9 cellular contexts compared by ENCODE assay signal in the genomic region with DNA sequence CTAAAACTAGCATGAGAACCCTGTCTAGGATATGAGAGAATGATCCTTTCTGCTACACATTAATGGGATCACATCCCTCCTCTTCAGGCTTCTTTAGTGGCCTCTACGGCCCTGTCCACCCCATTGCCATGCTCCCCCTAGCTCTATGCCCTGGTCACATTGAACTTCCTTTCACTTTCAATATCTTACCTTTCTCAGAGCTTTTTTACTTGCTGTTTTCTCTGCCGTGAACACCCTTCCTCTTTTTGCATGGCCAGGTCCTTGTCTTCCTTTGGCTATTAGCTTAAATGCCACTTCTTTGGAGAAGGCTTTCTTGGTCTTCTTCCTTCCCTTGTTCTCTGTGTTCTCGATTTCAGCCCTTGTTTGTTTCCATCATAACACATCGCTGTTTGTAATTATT.
DNase-seq lines count a peak whose midpoint lies in the region; ATAC-seq and TF ChIP-seq lines count a peak whose summit lies in the region.
"Had no signal": no experiment of that assay in that cellular context is flagged by ENCODE, and none has a peak within 500 bp of the region (broad histone marks: within the 10 kb centered on the region; RNA-seq: fewer than 3 reads in every experiment).

No MANE protein-coding gene starts in this region.

- peaks cover 20% of the 10 kb centered on the region for H3K4me1 Mint-ChIP-seq in Calu3 (ENCODE audit: low read depth, unreplicated experiment)
- peaks cover 17% of the 10 kb centered on the region for H3K4me1 Mint-ChIP-seq in activated naive CD8-positive, alpha-beta T cell treated with anti-CD3 and anti-CD28 coated beads, Interleukin-2, amount 10 ng/mL, durations not matched to agents 7 days and 5 days
- H3K4me1 Mint-ChIP-seq: brain had no signal

- no peaks in the 10 kb centered on the region for H3K27me3 Mint-ChIP-seq in Calu3 (ENCODE audit: unreplicated experiment)
- peaks cover 9% of the 10 kb centered on the region for H3K27me3 Mint-ChIP-seq in activated naive CD8-positive, alpha-beta T cell treated with anti-CD3 and anti-CD28 coated beads, Interleukin-2, amount 10 ng/mL, durations not matched to agents 7 days and 5 days

- no TSS peak for BruUV-seq in Calu3 (replicated peaks; lab: Mats Ljungman, UMichigan)

- no peaks in the 10 kb centered on the region for H3K9me3 Mint-ChIP-seq in Calu3 (ENCODE audit: low read depth, unreplicated experiment)
- no peaks in the 10 kb centered on the region for H3K9me3 Mint-ChIP-seq in activated naive CD8-positive, alpha-beta T cell treated with anti-CD3 and anti-CD28 coated beads, Interleukin-2, amount 10 ng/mL, durations not matched to agents 7 days and 5 days

- intact Hi-C loops in Calu3 (cut with micrococcal nuclease; ENCODE audit: unreplicated experiment), result loop anchor here (5.0 to 10.0 kb wide), 2 partner anchors 192 to 329 kb away; no protein-coding TSS in a partner anchor

- TF ChIP-seq CTCF in Calu3 (IDR thresholded peaks at IDR 0.05; ENCODE audit: unreplicated experiment), result no peak

- CTCF ChIA-PET in Calu3 (lab: Charles Lee) (interaction anchor here (2.2 kb wide), 1 partner anchor 465 kb away, joined by 7 read pairs; no protein-coding TSS in a partner anchor), HEK293T (lab: Yijun Ruan, JAX) (interaction anchor here (0.6 kb wide), 1 partner anchor 464 kb away, joined by 4 read pairs; no protein-coding TSS in a partner anchor)

- DNase-seq in Calu3, result peak; percentile 9
- DNase-seq in activated naive CD8-positive, alpha-beta T cell treated with anti-CD3 and anti-CD28 coated beads, Interleukin-2, amount 10 ng/mL, durations not matched to agents 7 days and 5 days, result no peak
- DNase-seq in HEK293T (ENCODE audit: extremely low spot score), result no peak
- DNase-seq in DMS79 (lab: John Stamatoyannopoulos, UW), result no peak
- DNase-seq in OCI-M2 (lab: John Stamatoyannopoulos, UW; ENCODE audit: unreplicated experiment), result no peak
- DNase-seq in 8988T, result no peak

- H3K27ac Mint-ChIP-seq in Calu3 (ENCODE audit: unreplicated experiment), result peak overlapping the region; percentile 79
- peak overlapping the region; percentile 93 for H3K27ac Mint-ChIP-seq in activated naive CD8-positive, alpha-beta T cell treated with anti-CD3 and anti-CD28 coated beads, Interleukin-2, amount 10 ng/mL, durations not matched to agents 7 days and 5 days
- H3K27ac Mint-ChIP-seq: brain had no signal

- POLR2A ChIA-PET in activated naive CD8-positive, alpha-beta T cell treated with anti-CD3 and anti-CD28 coated beads, Interleukin-2, amount 10 ng/mL, durations not matched to agents 7 days and 5 days (lab: Charles Lee), result interaction anchor here (0.9 kb wide), 1 partner anchor 139 kb away, joined by 6 read pairs; a partner anchor contains a TSS
- POLR2A ChIA-PET in HEK293T (lab: Yijun Ruan, JAX), result no interaction called here

- H3K4me3 Mint-ChIP-seq in Calu3 (ENCODE audit: low read depth, unreplicated experiment), result peak overlapping the region; percentile 70
- peak overlapping the region; percentile 85 for H3K4me3 Mint-ChIP-seq in activated naive CD8-positive, alpha-beta T cell treated with anti-CD3 and anti-CD28 coated beads, Interleukin-2, amount 10 ng/mL, durations not matched to agents 7 days and 5 days
- H3K4me3 Mint-ChIP-seq: brain had no signal

- H3K36me3 Mint-ChIP-seq in Calu3 (ENCODE audit: insufficient read depth, unreplicated experiment), result no peaks in the 10 kb centered on the region
- H3K36me3 Mint-ChIP-seq in activated naive CD8-positive, alpha-beta T cell treated with anti-CD3 and anti-CD28 coated beads, Interleukin-2, amount 10 ng/mL, durations not matched to agents 7 days and 5 days, result no peaks in the 10 kb centered on the region
- H3K36me3 Mint-ChIP-seq: brain had no signal

- ATAC-seq in GM19452 (IDR thresholded peaks at IDR 0.05; ENCODE audit: unreplicated experiment) (peak; percentile 77), HG03432 (IDR thresholded peaks at IDR 0.05; ENCODE audit: unreplicated experiment) (peak; percentile 79)
- peak; percentile 83 for ATAC-seq in activated naive CD8-positive, alpha-beta T cell treated with anti-CD3 and anti-CD28 coated beads, Interleukin-2, amount 10 ng/mL, durations not matched to agents 7 days and 5 days (ENCODE audit: low read depth)

TF ChIP-seq in HEK293T, 16 proteins besides CTCF, POLR2A, EP300 and RAD21:
- no peak for TF ChIP-seq BHLHE40 (IDR thresholded peaks at IDR 0.05; ENCODE audit: borderline replicate concordance)
- TF ChIP-seq LEF1 (IDR thresholded peaks at IDR 0.05; ENCODE audit: borderline replicate concordance), result no peak
- TF ChIP-seq SP1 (IDR thresholded peaks at IDR 0.05), result no peak
- TF ChIP-seq FOXK2 (IDR thresholded peaks at IDR 0.05), result no peak
- TF ChIP-seq HDGF (IDR thresholded peaks at IDR 0.05; ENCODE audit: borderline replicate concordance), result no peak
- TF ChIP-seq ARNT (IDR thresholded peaks at IDR 0.05), result no peak
- no peak for TF ChIP-seq SUZ12 (IDR thresholded peaks at IDR 0.05)
- TF ChIP-seq FOXM1 (IDR thresholded peaks at IDR 0.05; ENCODE audit: borderline replicate concordance), result no peak
- no peak for TF ChIP-seq L3MBTL2 (conservative IDR thresholded peaks at IDR 0.05)
- TF ChIP-seq TARDBP (IDR thresholded peaks at IDR 0.05), result no peak
- TF ChIP-seq CTBP1 (IDR thresholded peaks at IDR 0.05; ENCODE audit: borderline replicate concordance), result no peak
- no peak for TF ChIP-seq ELF4 (IDR thresholded peaks at IDR 0.05)
- TF ChIP-seq NFRKB (IDR thresholded peaks at IDR 0.05), result no peak
